ENCODE assay signal across 19 cellular contexts in genomic region chr16:57149391-57149790, GRCh38. TPM values are rescaled to one million over a fixed set of nuclear protein-coding genes. Genes with fewer than 3 reads are reported as not detected.
DNase-seq lines count a peak whose midpoint lies in the region; ATAC-seq and TF ChIP-seq lines count a peak whose summit lies in the region.
"Had no signal": no experiment of that assay in that cellular context is flagged by ENCODE, and none has a peak within 500 bp of the region (broad histone marks: within the 10 kb centered on the region; RNA-seq: fewer than 3 reads in every experiment).

No MANE protein-coding gene starts in this region.

- no peaks in the 10 kb centered on the region for H3K9me3 ChIP-seq in heart left ventricle
- no peaks in the 10 kb centered on the region for H3K9me3 ChIP-seq in upper lobe of left lung

- WGBS in heart left ventricle, 4 donors = 93 to 97% (median 97%) methylated on average over 10 of the region's 10 CpGs
- WGBS in upper lobe of left lung, 2 donors = 89 to 94% methylated on average over 6 to 10 of the region's 10 CpGs

- H3K4me1 ChIP-seq in heart left ventricle = peaks cover 7 to 70% (median 44%) of the 10 kb centered on the region in 12 donors
- H3K4me1 ChIP-seq in upper lobe of left lung = peaks cover 37 to 68% (median 47%) of the 10 kb centered on the region in 4 donors

- H3K36me3 ChIP-seq in heart left ventricle (peaks cover 0 to 51% (median 26%) of the 10 kb centered on the region in 9 donors), upper lobe of left lung (peaks cover 6 to 38% (median 17%) of the 10 kb centered on the region in 4 donors)

- DNase-seq in heart left ventricle (no peak), Right ventricle myocardium inferior (ENCODE audit: missing footprints) (no peak), dorsolateral prefrontal cortex (no peak), posterior vena cava (ENCODE audit: low spot score) (peak; percentile 70), upper lobe of left lung (no peak), anterior cingulate cortex (lab: John Stamatoyannopoulos, UW) (no peak), NCI-H345 (lab: John Stamatoyannopoulos, UW) (no peak)
- DNase-seq: CD8-positive, alpha-beta memory T cell; Karpas-422; NCI-H1694; NCI-H2081 treated with DMSO at 0.1 percent for 48 hours; NCI-H2171 treated with DMSO at 0.1 percent for 48 hours; NCI-H446; NCI-H526; SHP77 treated with DMSO at 0.1 percent for 48 hours had no signal

- H3K27ac ChIP-seq in heart left ventricle = peak overlapping the region in 7 of 12 donors; percentile 55 to 89 (median 75)
- H3K27ac ChIP-seq in dorsolateral prefrontal cortex = peak overlapping the region in 42 of 59 donors; percentile 3 to 100 (median 94)
- H3K27ac ChIP-seq in upper lobe of left lung = peak overlapping the region in 3 of 4 donors; percentile 67 to 82 (median 82)
- H3K27ac ChIP-seq: 22Rv1, C4-2B, SK-N-MC had no signal

- intact Hi-C loops in heart left ventricle (cut with DNase I) = loop anchor here in 5 of 10 donors (5.0 to 10.0 kb wide), 3 partner anchors 52 to 57 kb away; partner anchors contain the start of gene CPNE2 (in 4 of the 5)
- intact Hi-C loops in Right ventricle myocardium inferior (cut with DNase I) = loop anchor here (5.0 kb wide), 1 partner anchor 57 kb away; the partner anchor contains the start of gene CPNE2
- intact Hi-C loops in dorsolateral prefrontal cortex (cut with DNase I) = loop anchor here in 1 of 2 donors (10.0 kb wide), 1 partner anchor 55 kb away; the partner anchor contains the start of gene CPNE2
- intact Hi-C loops in posterior vena cava (cut with DNase I) = no loop called here

- TF ChIP-seq CTCF in heart left ventricle (IDR thresholded peaks at IDR 0.05) (no peak), dorsolateral prefrontal cortex (IDR thresholded peaks at IDR 0.05 in 54 of 56, conservative IDR thresholded peaks at IDR 0.05 in 2 of 56; ENCODE audit: low read depth in 1 of 56, partially characterized antibody in 56 of 56) (no peak), upper lobe of left lung (IDR thresholded peaks at IDR 0.05) (no peak)

- no peak overlapping the region for H3K4me3 ChIP-seq in heart left ventricle
- H3K4me3 ChIP-seq in dorsolateral prefrontal cortex = no peak overlapping the region
- H3K4me3 ChIP-seq in upper lobe of left lung = no peak overlapping the region
- H3K4me3 ChIP-seq: SK-N-MC had no signal

- ATAC-seq in heart left ventricle (no peak), Right ventricle myocardium inferior (no peak), upper lobe of left lung (ENCODE audit: low FRiP score in 2 of 2) (no peak), GM19395 (IDR thresholded peaks at IDR 0.05; ENCODE audit: unreplicated experiment) (no peak)

- H3K27me3 ChIP-seq in heart left ventricle = no peaks in the 10 kb centered on the region
- H3K27me3 ChIP-seq in dorsolateral prefrontal cortex = no peaks in the 10 kb centered on the region
- H3K27me3 ChIP-seq in upper lobe of left lung = no peaks in the 10 kb centered on the region

- TF ChIP-seq EP300 in upper lobe of left lung (IDR thresholded peaks at IDR 0.05) = no peak

- TF ChIP-seq POLR2A in heart left ventricle (IDR thresholded peaks at IDR 0.05) = no peak
- no peak for TF ChIP-seq POLR2A in upper lobe of left lung (IDR thresholded peaks at IDR 0.05)

RNA-seq across cellular contexts. Expression of gene PSME3IP1, which starts 36.4 kb away (rescaled TPM):
- total RNA-seq in heart left ventricle = 10 to 100 TPM; 48.8 to 71.9 (median 65.8) TPM
- 10 to 100 TPM; 37.8 to 74.6 TPM for polyA plus RNA-seq in heart left ventricle
- 54.2 TPM for total RNA-seq in Right ventricle myocardium inferior
- total RNA-seq in dorsolateral prefrontal cortex = 100 to 1,000 TPM; 100 to 178 (median 132) TPM
- 10 to 100 TPM; 56.0 to 56.1 TPM for total RNA-seq in posterior vena cava
- total RNA-seq in upper lobe of left lung = 100 to 1,000 TPM in 1 of 6 donors, 10 to 100 TPM in 5; 49.9 to 113 (median 75.2) TPM

RNA-seq across cellular contexts. Expression of gene RSPRY1, which starts 36.7 kb away (rescaled TPM):
- total RNA-seq in heart left ventricle = 10 to 100 TPM; 13.4 to 22.9 (median 17.1) TPM
- polyA plus RNA-seq in heart left ventricle = 10 to 100 TPM in 1 of 2 donors, 1 to 10 TPM in 1; 5.4 to 22.2 TPM
- 13.8 TPM for total RNA-seq in Right ventricle myocardium inferior
- 10 to 100 TPM; 21.4 to 53.0 (median 33.6) TPM for total RNA-seq in dorsolateral prefrontal cortex
- total RNA-seq in posterior vena cava = 10 to 100 TPM; 26.8 to 27.6 TPM
- 100 to 1,000 TPM in 1 of 6 donors, 10 to 100 TPM in 5; 26.9 to 102 (median 30.3) TPM for total RNA-seq in upper lobe of left lung

RNA-seq across cellular contexts. Expression of gene CPNE2, which starts 57.0 kb away (rescaled TPM):
- total RNA-seq in heart left ventricle (10 to 100 TPM in 6 of 9 donors, 1 to 10 TPM in 3; 7.2 to 23.6 (median 11.9) TPM), Right ventricle myocardium inferior (14.6 TPM), dorsolateral prefrontal cortex (100 to 1,000 TPM in 2 of 120 experiments, 10 to 100 TPM in 118; 18.1 to 151 (median 44.9) TPM), posterior vena cava (10 to 100 TPM; 26.7 to 28.4 TPM), upper lobe of left lung (10 to 100 TPM; 39.4 to 58.7 (median 53.1) TPM)
- 10 to 100 TPM; 18.8 to 20.4 TPM for polyA plus RNA-seq in heart left ventricle
